Comparison of ENCODE assay signal across 17 cellular contexts in the genomic region with DNA sequence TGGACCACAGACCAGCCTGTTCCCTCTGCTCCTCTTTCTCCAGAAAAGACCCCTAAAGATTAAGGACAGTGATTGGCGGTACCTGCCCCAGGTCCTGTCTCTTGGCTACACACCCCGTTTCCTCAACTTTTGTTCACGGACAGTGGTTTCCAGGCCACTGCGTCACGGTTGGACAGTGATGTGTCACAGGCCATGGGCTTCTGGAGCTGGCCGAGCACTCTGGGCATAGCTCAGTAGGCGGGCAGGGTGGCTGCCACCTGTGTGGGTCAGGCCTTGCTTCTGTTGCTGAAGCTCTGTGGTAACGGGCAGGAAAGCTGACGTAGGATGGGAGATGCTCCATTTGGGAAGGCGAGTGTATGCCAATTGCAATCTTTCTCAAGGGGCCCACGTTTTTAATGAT. TPM values are rescaled to one million over a fixed set of nuclear protein-coding genes. Genes with fewer than 3 reads are reported as not detected.
DNase-seq lines count a peak whose midpoint lies in the region; ATAC-seq and TF ChIP-seq lines count a peak whose summit lies in the region.
"Had no signal": no experiment of that assay in that cellular context is flagged by ENCODE, and none has a peak within 500 bp of the region (broad histone marks: within the 10 kb centered on the region; RNA-seq: fewer than 3 reads in every experiment).

No MANE protein-coding gene starts in this region.

- H3K9me3 ChIP-seq in testis (no peaks in the 10 kb centered on the region), prostate gland (no peaks in the 10 kb centered on the region)

- H3K27ac ChIP-seq in testis: no peak overlapping the region
- no peak overlapping the region for H3K27ac ChIP-seq in prostate gland
- H3K27ac ChIP-seq: C4-2B had no signal

- H3K4me1 ChIP-seq in testis (peaks cover 7% of the 10 kb centered on the region), prostate gland (replicated peaks) (no peaks in the 10 kb centered on the region)

- H3K27me3 ChIP-seq in testis: no peaks in the 10 kb centered on the region
- H3K27me3 ChIP-seq in prostate gland (replicated peaks; ENCODE audit: insufficient read depth): no peaks in the 10 kb centered on the region

- peak; percentile 6 to 10 for DNase-seq in activated T-cell treated with anti-CD3 and anti-CD28 coated beads, Interleukin-2, amount 50 U/mL, for 48 hours
- no peak for DNase-seq in activated T-cell treated with anti-CD3 and anti-CD28 coated beads, Interleukin-2, amount 50 U/mL, for 72 hours
- DNase-seq in nephron progenitor cell (no peak), testis (peak; percentile 11), HPDE6-E6E7 (ENCODE audit: extremely low spot score) (no peak), germinal center (ENCODE audit: low spot score) (no peak), prostate gland (ENCODE audit: low spot score) (no peak)
- DNase-seq: 8988T, Karpas-422, NCI-H1417, NCI-H1930, NCI-H2171, NCI-H446 treated with DMSO at 0.1 percent for 48 hours, NCI-H774, Right ventricle myocardium superior had no signal

- TF ChIP-seq POLR2A in testis (IDR thresholded peaks at IDR 0.05) (no peak), prostate gland (IDR thresholded peaks at IDR 0.05) (no peak)

- TF ChIP-seq CTCF in brain (conservative IDR thresholded peaks at IDR 0.05) (no peak), nephron progenitor cell (IDR thresholded peaks at IDR 0.05) (no peak), testis (IDR thresholded peaks at IDR 0.05) (no peak), prostate gland (IDR thresholded peaks at IDR 0.05) (no peak)

- H3K36me3 Mint-ChIP-seq in activated T-cell treated with anti-CD3 and anti-CD28 coated beads, Interleukin-2, amount 50 U/mL, for 72 hours (ENCODE audit: insufficient read depth in 2 of 2): no peaks in the 10 kb centered on the region
- peaks cover 38% of the 10 kb centered on the region for H3K36me3 Mint-ChIP-seq in brain
- H3K36me3 Mint-ChIP-seq in nephron progenitor cell (ENCODE audit: low read depth): peaks cover 13% of the 10 kb centered on the region

- 93% methylated on average over 10 to 11 of the region's 11 CpGs for WGBS in testis, 2 donors
- 90% methylated on average over 11 of the region's 11 CpGs for WGBS in prostate gland

- H3K27ac Mint-ChIP-seq in activated T-cell treated with anti-CD3 and anti-CD28 coated beads, Interleukin-2, amount 50 U/mL, for 72 hours: no peak overlapping the region
- H3K27ac Mint-ChIP-seq in brain (peak overlapping the region in 3 of 5 experiments; percentile 21 to 94 (median 35)), nephron progenitor cell (peak overlapping the region; percentile 68)

- H3K4me3 Mint-ChIP-seq in activated T-cell treated with anti-CD3 and anti-CD28 coated beads, Interleukin-2, amount 50 U/mL, for 72 hours: no peak overlapping the region
- H3K4me3 Mint-ChIP-seq in brain (no peak overlapping the region), nephron progenitor cell (no peak overlapping the region)

- no peaks in the 10 kb centered on the region for H3K36me3 ChIP-seq in testis (ENCODE audit: low read depth, missing control alignments)
- H3K36me3 ChIP-seq in prostate gland: no peaks in the 10 kb centered on the region

- no peak overlapping the region for H3K4me3 ChIP-seq in testis
- no peak overlapping the region for H3K4me3 ChIP-seq in prostate gland

- intact Hi-C loops in testis (cut with DNase I; ENCODE audit: low total_unique reads) (loop anchor here (10.0 kb wide), 1 partner anchor 80 kb away; no protein-coding TSS in a partner anchor), prostate gland (cut with DNase I) (loop anchor here (5.0 kb wide), 1 partner anchor 87 kb away; no protein-coding TSS in a partner anchor)

- H3K9me3 Mint-ChIP-seq in activated T-cell treated with anti-CD3 and anti-CD28 coated beads, Interleukin-2, amount 50 U/mL, for 72 hours: no peaks in the 10 kb centered on the region
- no peaks in the 10 kb centered on the region for H3K9me3 Mint-ChIP-seq in brain
- no peaks in the 10 kb centered on the region for H3K9me3 Mint-ChIP-seq in nephron progenitor cell

- no peak for ATAC-seq in activated T-cell treated with anti-CD3 and anti-CD28 coated beads, Interleukin-2, amount 50 U/mL, for 72 hours (replicated peaks in 1 of 2)

- H3K4me1 Mint-ChIP-seq in activated T-cell treated with anti-CD3 and anti-CD28 coated beads, Interleukin-2, amount 50 U/mL, for 72 hours (ENCODE audit: low read depth): no peaks in the 10 kb centered on the region
- H3K4me1 Mint-ChIP-seq in brain (peaks cover 23% of the 10 kb centered on the region), nephron progenitor cell (peaks cover 19% of the 10 kb centered on the region)

- H3K27me3 Mint-ChIP-seq in activated T-cell treated with anti-CD3 and anti-CD28 coated beads, Interleukin-2, amount 50 U/mL, for 72 hours (ENCODE audit: low read depth): no peaks in the 10 kb centered on the region
- no peaks in the 10 kb centered on the region for H3K27me3 Mint-ChIP-seq in brain
- H3K27me3 Mint-ChIP-seq in nephron progenitor cell (ENCODE audit: low read depth, poor library complexity): peaks cover 2% of the 10 kb centered on the region

RNA-seq across cellular contexts. Expression of a gene that starts 13.6 kb away (rescaled TPM):
- under 1 TPM; 0.10 to 0.32 TPM for total RNA-seq in activated T-cell treated with anti-CD3 and anti-CD28 coated beads, Interleukin-2, amount 50 U/mL, for 72 hours
- polyA plus RNA-seq in brain (ENCODE audit: insufficient read depth, low read depth, low replicate concordance) (4.8 TPM), testis (ENCODE audit: insufficient read depth, low read depth, low replicate concordance) (8.9 TPM)
- total RNA-seq in testis (10 to 100 TPM; 15.6 to 16.5 TPM), prostate gland (10 to 100 TPM in 1 of 2 donors, 1 to 10 TPM in 1; 9.2 to 14.5 TPM)

Comparison
In these comparisons a context has a peak if more than half of its experiments do, and no peak if none do; other contexts are left out.
1. DNase-seq: peak in activated T-cell treated with anti-CD3 and anti-CD28 coated beads, Interleukin-2, amount 50 U/mL, for 48 hours (2 of 2) and testis (single experiment); none in activated T-cell treated with anti-CD3 and anti-CD28 coated beads, Interleukin-2, amount 50 U/mL, for 72 hours (0 of 2), nephron progenitor cell (single experiment), HPDE6-E6E7 (single experiment), germinal center (single experiment) and prostate gland (single experiment).
2. RNA of a gene that starts 13.6 kb away (total RNA-seq): 15.6 to 16.5 TPM in testis and 9.2 to 14.5 TPM in prostate gland; 0.10 to 0.32 TPM in activated T-cell treated with anti-CD3 and anti-CD28 coated beads, Interleukin-2, amount 50 U/mL, for 72 hours; every median in the first group is over 4 times any median in the second.